In the genomic region with DNA sequence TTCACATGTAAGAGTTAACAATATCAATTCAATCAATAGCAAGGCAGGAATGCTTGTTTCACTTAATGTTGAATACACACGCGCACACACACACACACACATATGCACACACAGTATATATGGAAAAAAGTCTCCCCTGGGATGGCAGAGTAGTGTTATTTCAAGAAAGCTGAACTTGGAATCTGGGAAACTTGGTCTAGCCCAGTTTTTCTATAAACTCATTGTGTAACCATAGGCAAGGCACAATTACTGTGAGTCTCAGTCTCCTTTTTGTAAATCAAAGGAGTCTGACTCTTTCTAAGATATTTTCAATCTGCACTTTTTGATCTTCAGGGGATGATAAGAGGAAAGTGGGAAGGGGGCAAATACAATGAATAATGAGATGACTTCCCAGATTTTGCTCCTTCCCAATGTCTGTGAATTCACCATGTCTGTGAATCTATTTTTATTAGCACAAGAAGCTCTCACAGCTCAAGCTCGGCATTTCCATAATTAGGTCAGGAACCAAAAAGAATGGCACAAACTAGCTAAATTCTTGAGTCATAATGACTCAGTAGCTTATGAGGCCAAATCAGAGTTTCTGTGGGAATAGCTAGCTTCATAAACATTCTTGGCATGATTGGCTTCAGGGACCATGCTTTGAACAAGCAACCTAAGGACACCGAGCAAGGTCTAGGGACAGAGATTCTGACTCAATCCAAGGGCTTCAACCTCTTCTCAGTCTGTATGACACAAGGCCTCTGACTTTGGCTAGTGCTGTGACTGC, we compare ENCODE assay signal across 1 cellular context.
TF ChIP-seq lines count a peak whose summit lies in the region.

No MANE protein-coding gene starts in this region.

TF ChIP-seq in H1, 55 proteins besides CTCF, POLR2A, EP300 and RAD21 (continued from another document):
- TF ChIP-seq SIN3A (conservative IDR thresholded peaks at IDR 0.05 in 1 of 2, IDR thresholded peaks at IDR 0.05 in 1 of 2; ENCODE audit: low read depth in 1 of 2, low read length in 2 of 2) (no peak), RBBP5 (IDR thresholded peaks at IDR 0.05; ENCODE audit: borderline replicate concordance, low read depth, low read length) (no peak), CEBPB (IDR thresholded peaks at IDR 0.05; ENCODE audit: low read depth, low read length) (no peak), ASH2L (IDR thresholded peaks at IDR 0.05; ENCODE audit: low read length) (no peak), CHD2 (IDR thresholded peaks at IDR 0.05; ENCODE audit: low read length) (no peak), GABPA (IDR thresholded peaks at IDR 0.05; ENCODE audit: borderline replicate concordance, insufficient read depth, low read length) (no peak), YY1 (IDR thresholded peaks at IDR 0.05; ENCODE audit: low read depth, low read length) (no peak), TAF1 (IDR thresholded peaks at IDR 0.05; ENCODE audit: low read depth, low read length) (no peak), KDM5A (IDR thresholded peaks at IDR 0.05; ENCODE audit: low read length) (no peak), CHD1 (IDR thresholded peaks at IDR 0.05; ENCODE audit: low read depth, low read length) (no peak), RNF2 (IDR thresholded peaks at IDR 0.05; ENCODE audit: borderline replicate concordance, low read depth, low read length, missing control alignments, poor library complexity, severe bottlenecking) (no peak), BRCA1 (IDR thresholded peaks at IDR 0.05; ENCODE audit: low read depth, low read length) (no peak)
- TF ChIP-seq, protein P1, sequence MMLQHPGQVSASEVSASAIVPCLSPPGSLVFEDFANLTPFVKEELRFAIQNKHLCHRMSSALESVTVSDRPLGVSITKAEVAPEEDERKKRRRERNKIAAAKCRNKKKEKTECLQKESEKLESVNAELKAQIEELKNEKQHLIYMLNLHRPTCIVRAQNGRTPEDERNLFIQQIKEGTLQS (IDR thresholded peaks at IDR 0.05; ENCODE audit: insufficient read depth, low read depth, low read length): no peak
- TF ChIP-seq, protein P2, sequence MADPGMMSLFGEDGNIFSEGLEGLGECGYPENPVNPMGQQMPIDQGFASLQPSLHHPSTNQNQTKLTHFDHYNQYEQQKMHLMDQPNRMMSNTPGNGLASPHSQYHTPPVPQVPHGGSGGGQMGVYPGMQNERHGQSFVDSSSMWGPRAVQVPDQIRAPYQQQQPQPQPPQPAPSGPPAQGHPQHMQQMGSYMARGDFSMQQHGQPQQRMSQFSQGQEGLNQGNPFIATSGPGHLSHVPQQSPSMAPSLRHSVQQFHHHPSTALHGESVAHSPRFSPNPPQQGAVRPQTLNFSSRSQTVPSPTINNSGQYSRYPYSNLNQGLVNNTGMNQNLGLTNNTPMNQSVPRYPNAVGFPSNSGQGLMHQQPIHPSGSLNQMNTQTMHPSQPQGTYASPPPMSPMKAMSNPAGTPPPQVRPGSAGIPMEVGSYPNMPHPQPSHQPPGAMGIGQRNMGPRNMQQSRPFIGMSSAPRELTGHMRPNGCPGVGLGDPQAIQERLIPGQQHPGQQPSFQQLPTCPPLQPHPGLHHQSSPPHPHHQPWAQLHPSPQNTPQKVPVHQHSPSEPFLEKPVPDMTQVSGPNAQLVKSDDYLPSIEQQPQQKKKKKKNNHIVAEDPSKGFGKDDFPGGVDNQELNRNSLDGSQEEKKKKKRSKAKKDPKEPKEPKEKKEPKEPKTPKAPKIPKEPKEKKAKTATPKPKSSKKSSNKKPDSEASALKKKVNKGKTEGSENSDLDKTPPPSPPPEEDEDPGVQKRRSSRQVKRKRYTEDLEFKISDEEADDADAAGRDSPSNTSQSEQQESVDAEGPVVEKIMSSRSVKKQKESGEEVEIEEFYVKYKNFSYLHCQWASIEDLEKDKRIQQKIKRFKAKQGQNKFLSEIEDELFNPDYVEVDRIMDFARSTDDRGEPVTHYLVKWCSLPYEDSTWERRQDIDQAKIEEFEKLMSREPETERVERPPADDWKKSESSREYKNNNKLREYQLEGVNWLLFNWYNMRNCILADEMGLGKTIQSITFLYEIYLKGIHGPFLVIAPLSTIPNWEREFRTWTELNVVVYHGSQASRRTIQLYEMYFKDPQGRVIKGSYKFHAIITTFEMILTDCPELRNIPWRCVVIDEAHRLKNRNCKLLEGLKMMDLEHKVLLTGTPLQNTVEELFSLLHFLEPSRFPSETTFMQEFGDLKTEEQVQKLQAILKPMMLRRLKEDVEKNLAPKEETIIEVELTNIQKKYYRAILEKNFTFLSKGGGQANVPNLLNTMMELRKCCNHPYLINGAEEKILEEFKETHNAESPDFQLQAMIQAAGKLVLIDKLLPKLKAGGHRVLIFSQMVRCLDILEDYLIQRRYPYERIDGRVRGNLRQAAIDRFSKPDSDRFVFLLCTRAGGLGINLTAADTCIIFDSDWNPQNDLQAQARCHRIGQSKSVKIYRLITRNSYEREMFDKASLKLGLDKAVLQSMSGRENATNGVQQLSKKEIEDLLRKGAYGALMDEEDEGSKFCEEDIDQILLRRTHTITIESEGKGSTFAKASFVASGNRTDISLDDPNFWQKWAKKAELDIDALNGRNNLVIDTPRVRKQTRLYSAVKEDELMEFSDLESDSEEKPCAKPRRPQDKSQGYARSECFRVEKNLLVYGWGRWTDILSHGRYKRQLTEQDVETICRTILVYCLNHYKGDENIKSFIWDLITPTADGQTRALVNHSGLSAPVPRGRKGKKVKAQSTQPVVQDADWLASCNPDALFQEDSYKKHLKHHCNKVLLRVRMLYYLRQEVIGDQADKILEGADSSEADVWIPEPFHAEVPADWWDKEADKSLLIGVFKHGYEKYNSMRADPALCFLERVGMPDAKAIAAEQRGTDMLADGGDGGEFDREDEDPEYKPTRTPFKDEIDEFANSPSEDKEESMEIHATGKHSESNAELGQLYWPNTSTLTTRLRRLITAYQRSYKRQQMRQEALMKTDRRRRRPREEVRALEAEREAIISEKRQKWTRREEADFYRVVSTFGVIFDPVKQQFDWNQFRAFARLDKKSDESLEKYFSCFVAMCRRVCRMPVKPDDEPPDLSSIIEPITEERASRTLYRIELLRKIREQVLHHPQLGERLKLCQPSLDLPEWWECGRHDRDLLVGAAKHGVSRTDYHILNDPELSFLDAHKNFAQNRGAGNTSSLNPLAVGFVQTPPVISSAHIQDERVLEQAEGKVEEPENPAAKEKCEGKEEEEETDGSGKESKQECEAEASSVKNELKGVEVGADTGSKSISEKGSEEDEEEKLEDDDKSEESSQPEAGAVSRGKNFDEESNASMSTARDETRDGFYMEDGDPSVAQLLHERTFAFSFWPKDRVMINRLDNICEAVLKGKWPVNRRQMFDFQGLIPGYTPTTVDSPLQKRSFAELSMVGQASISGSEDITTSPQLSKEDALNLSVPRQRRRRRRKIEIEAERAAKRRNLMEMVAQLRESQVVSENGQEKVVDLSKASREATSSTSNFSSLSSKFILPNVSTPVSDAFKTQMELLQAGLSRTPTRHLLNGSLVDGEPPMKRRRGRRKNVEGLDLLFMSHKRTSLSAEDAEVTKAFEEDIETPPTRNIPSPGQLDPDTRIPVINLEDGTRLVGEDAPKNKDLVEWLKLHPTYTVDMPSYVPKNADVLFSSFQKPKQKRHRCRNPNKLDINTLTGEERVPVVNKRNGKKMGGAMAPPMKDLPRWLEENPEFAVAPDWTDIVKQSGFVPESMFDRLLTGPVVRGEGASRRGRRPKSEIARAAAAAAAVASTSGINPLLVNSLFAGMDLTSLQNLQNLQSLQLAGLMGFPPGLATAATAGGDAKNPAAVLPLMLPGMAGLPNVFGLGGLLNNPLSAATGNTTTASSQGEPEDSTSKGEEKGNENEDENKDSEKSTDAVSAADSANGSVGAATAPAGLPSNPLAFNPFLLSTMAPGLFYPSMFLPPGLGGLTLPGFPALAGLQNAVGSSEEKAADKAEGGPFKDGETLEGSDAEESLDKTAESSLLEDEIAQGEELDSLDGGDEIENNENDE (IDR thresholded peaks at IDR 0.05; ENCODE audit: insufficient replicate concordance, low read length): no peak
